Comparison of ENCODE assay signal across 8 cellular contexts in the genomic region with DNA sequence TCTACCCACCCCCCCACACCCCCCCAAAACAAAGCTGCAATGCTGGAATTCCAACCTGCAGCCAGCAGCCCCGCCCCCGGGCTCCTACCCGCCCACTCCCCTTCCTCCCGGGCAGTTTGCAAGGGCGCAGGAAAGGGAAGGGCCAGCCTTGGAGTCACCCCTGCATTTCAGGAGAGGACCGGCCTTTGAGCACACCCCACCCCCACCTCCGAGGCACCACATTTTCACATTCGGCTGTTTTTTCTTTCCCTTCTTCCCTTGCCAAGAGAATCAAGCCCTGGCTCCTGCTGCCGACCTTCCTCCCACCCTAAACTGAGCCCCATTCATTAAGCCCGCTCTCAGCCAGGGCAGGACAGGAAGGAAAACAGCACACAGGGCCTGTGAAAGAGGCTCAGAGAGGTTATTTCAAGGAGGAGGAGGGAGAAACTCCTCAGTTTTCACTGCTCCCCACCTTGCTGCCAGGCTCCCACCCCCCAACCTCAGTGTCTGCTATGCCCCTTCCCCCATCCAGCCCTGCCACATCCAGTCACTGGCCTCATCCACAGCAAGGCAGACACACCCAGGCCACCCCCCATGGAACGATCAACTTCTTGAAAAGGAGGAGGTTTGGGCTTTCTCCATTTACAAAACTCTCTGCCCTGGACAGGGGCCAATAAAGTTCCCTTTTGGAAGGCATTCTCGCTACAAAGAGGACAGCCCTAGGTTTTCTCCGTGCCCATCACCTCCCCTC. TPM values are rescaled to one million over a fixed set of nuclear protein-coding genes. Genes with fewer than 3 reads are reported as not detected.
DNase-seq lines count a peak whose midpoint lies in the region; ATAC-seq, FAIRE-seq and TF ChIP-seq lines count a peak whose summit lies in the region.

No MANE protein-coding gene starts in this region.

- peaks cover 93% of the 10 kb centered on the region for H3K4me1 ChIP-seq in CD8-positive, alpha-beta memory T cell (ENCODE audit: insufficient read depth, low read length)
- H3K4me1 ChIP-seq in pancreas = peaks cover 20 to 69% (median 46%) of the 10 kb centered on the region in 3 donors
- peaks cover 67% of the 10 kb centered on the region for H3K4me1 ChIP-seq in effector memory CD4-positive, alpha-beta T cell (ENCODE audit: control insufficient read depth, insufficient read depth, low read length, poor library complexity, severe bottlenecking)

- H3K27me3 ChIP-seq in CD8-positive, alpha-beta memory T cell (ENCODE audit: insufficient read depth, low read length, poor library complexity, severe bottlenecking) = no peaks in the 10 kb centered on the region
- H3K27me3 ChIP-seq in pancreas = no peaks in the 10 kb centered on the region
- H3K27me3 ChIP-seq in effector memory CD4-positive, alpha-beta T cell (replicated peaks; ENCODE audit: control insufficient read depth, insufficient read depth, low read length, poor library complexity, severe bottlenecking) = no peaks in the 10 kb centered on the region

- H3K9me3 Mint-ChIP-seq in CD8-positive, alpha-beta memory T cell = no peaks in the 10 kb centered on the region

- peaks cover 0 to 4% of the 10 kb centered on the region in 2 donors for H3K27me3 Mint-ChIP-seq in CD8-positive, alpha-beta memory T cell

- H3K4me3 ChIP-seq in CD8-positive, alpha-beta memory T cell (ENCODE audit: low read length) = no peak overlapping the region
- H3K4me3 ChIP-seq in WI38 (ENCODE audit: low read depth, low read length) (peak overlapping the region; percentile 41), fibroblast of villous mesenchyme (ENCODE audit: low read depth, low read length) (peak overlapping the region; percentile 27), pancreas (no peak overlapping the region)
- H3K4me3 ChIP-seq in effector memory CD4-positive, alpha-beta T cell (ENCODE audit: insufficient read depth, low read depth, low read length, poor library complexity, severe bottlenecking) = no peak overlapping the region

- peak in 1 of 4 donors; percentile 30 for ATAC-seq in pancreas
- no peak for ATAC-seq in HG02759 (IDR thresholded peaks at IDR 0.05; ENCODE audit: unreplicated experiment)
- ATAC-seq in GM18909 (IDR thresholded peaks at IDR 0.05; ENCODE audit: poor library complexity, unreplicated experiment) = no peak

- peaks cover 87 to 100% (median 96%) of the 10 kb centered on the region in 3 donors for H3K4me1 Mint-ChIP-seq in CD8-positive, alpha-beta memory T cell

- POLR2A ChIA-PET in CD8-positive, alpha-beta memory T cell (lab: Charles Lee) = interaction anchor here (0.7 to 2.4 kb wide), 2 partner anchors 13 to 849 kb away, joined by 4 to 27 read pairs; no protein-coding TSS in a partner anchor

- peak in 1 of 5 donors; percentile 46 for DNase-seq in CD8-positive, alpha-beta memory T cell
- peak; percentile 51 for DNase-seq in fibroblast of villous mesenchyme (ENCODE audit: low read depth)
- peak in 1 of 6 donors; percentile 61 for DNase-seq in pancreas
- DNase-seq in NOMO-1 (lab: John Stamatoyannopoulos, UW; ENCODE audit: unreplicated experiment in 2 of 2) = no peak
- no peak for DNase-seq in effector memory CD4-positive, alpha-beta T cell

- peak overlapping the region; percentile 59 to 89 (median 80) for H3K4me3 Mint-ChIP-seq in CD8-positive, alpha-beta memory T cell

- FAIRE-seq in pancreas (lab: Jason Lieb, UNC) = no peak

- H3K36me3 Mint-ChIP-seq in CD8-positive, alpha-beta memory T cell = peaks cover 6 to 79% (median 21%) of the 10 kb centered on the region in 3 donors

- intact Hi-C loops in pancreas (cut with DNase I) = no loop called here

- CTCF ChIA-PET in CD8-positive, alpha-beta memory T cell (lab: Charles Lee) = interaction anchor here (0.9 to 1.6 kb wide), 3 partner anchors 9 to 15 kb away, joined by 3 to 4 read pairs (median 3); no protein-coding TSS in a partner anchor

- H3K9me3 ChIP-seq in CD8-positive, alpha-beta memory T cell (ENCODE audit: low read length) = no peaks in the 10 kb centered on the region
- no peaks in the 10 kb centered on the region for H3K9me3 ChIP-seq in pancreas
- no peaks in the 10 kb centered on the region for H3K9me3 ChIP-seq in effector memory CD4-positive, alpha-beta T cell (ENCODE audit: control insufficient read depth, low read length)

- no peak overlapping the region for H3K27ac ChIP-seq in CD8-positive, alpha-beta memory T cell (ENCODE audit: low read depth, low read length)
- peak overlapping the region in 3 of 4 donors; percentile 18 to 60 (median 34) for H3K27ac ChIP-seq in pancreas
- no peak overlapping the region for H3K27ac ChIP-seq in effector memory CD4-positive, alpha-beta T cell (ENCODE audit: insufficient read depth, low read length, poor library complexity, severe bottlenecking)

- 26 to 52% methylated on average over 10 to 13 of the region's 13 CpGs for WGBS in pancreas, 2 donors

- peak overlapping the region; percentile 88 to 100 (median 98) for H3K27ac Mint-ChIP-seq in CD8-positive, alpha-beta memory T cell

- TF ChIP-seq CTCF in WI38 (IDR thresholded peaks at IDR 0.05; ENCODE audit: low read depth, low read length) (no peak), fibroblast of villous mesenchyme (IDR thresholded peaks at IDR 0.05; ENCODE audit: insufficient read depth, low read depth, low read length) (no peak), pancreas (IDR thresholded peaks at IDR 0.05) (no peak)

- H3K36me3 ChIP-seq in CD8-positive, alpha-beta memory T cell (ENCODE audit: insufficient read depth, low read length) = no peaks in the 10 kb centered on the region
- no peaks in the 10 kb centered on the region for H3K36me3 ChIP-seq in pancreas
- H3K36me3 ChIP-seq in effector memory CD4-positive, alpha-beta T cell (ENCODE audit: control insufficient read depth, insufficient read depth, low read length) = peaks cover 6% of the 10 kb centered on the region

RNA-seq across cellular contexts. Expression of a gene that starts 11.2 kb away (rescaled TPM):
- total RNA-seq in CD8-positive, alpha-beta memory T cell = 10 to 100 TPM; 23.3 TPM
- 7.0 TPM for polyA plus RNA-seq in CD8-positive, alpha-beta memory T cell
- total RNA-seq in fibroblast of villous mesenchyme (28.9 and 32.9 TPM in 2 replicates), pancreas (10 to 100 TPM in 2 of 6 donors, 1 to 10 TPM in 4; 5.3 to 22.4 (median 6.8) TPM)
- polyA plus RNA-seq in pancreas = 1 to 10 TPM; 4.2 to 8.2 TPM

Comparison
In these comparisons a context has a peak if more than half of its experiments do, and no peak if none do; other contexts are left out.
1. H3K27ac ChIP-seq: peak in pancreas (3 of 4); none in CD8-positive, alpha-beta memory T cell (single experiment) and effector memory CD4-positive, alpha-beta T cell (single experiment).
2. H3K4me3 ChIP-seq: peak in WI38 (single experiment) and fibroblast of villous mesenchyme (single experiment); none in CD8-positive, alpha-beta memory T cell (single experiment), pancreas (0 of 4) and effector memory CD4-positive, alpha-beta T cell (single experiment).